9 cellular contexts compared by ENCODE assay signal in the genomic region with DNA sequence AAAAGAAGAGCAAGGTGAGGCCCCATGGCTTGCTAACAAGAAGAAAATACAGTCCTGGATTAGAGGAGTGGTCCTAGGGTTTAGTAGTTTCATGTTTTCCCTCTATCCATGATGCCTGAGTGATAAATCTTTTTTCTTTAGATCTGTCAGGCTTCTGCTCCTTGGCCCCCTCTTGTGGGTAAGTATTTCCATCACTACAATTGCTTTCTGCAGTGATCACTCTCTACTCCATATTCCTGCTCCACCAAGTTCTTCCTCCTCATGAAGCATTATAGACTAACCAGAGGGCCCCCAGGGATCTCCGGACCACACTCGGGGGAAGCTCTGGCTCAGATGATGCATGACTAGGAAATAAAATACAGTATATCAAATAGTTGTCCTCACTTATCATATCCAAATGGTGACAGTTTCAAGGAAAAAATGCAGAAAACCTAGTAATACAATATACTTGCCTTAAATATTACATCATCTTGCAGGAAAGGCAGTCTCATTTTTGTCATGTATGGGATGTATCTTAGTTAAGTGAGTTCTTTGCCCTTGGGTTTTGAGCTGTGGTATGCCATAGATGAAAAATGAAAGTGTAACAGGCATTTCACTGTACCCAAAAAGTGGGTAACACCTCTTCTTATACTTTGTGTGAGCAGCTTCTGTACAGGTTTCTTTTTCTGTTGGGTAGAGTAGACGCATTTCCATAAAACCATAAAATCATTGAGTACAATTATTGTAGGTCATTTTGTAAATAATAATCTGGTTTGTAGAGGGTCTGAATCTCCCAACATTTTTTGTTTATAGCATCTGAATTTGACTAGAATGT.
DNase-seq lines count a peak whose midpoint lies in the region; ATAC-seq and TF ChIP-seq lines count a peak whose summit lies in the region.
"Had no signal": no experiment of that assay in that cellular context is flagged by ENCODE, and none has a peak within 500 bp of the region (broad histone marks: within the 10 kb centered on the region; RNA-seq: fewer than 3 reads in every experiment).

No MANE protein-coding gene starts in this region.

- DNase-seq in BE2C (peak; percentile 75), HCEC 1CT (peak; percentile 29), UCSD-AML1 (lab: John Stamatoyannopoulos, UW; ENCODE audit: unreplicated experiment) (peak; percentile 6), kidney glomerular epithelial cell (lab: John Stamatoyannopoulos, UW) (peak; percentile 29), SKM-1 treated with dmso at 0.1 percent for 144 hours (lab: John Stamatoyannopoulos, UW; ENCODE audit: unreplicated experiment) (no peak), D341Med (ENCODE audit: low spot score) (no peak)
- DNase-seq in activated CD4-positive, alpha-beta T cell treated with anti-CD3 and anti-CD28 coated beads for 48 hours: no peak
- DNase-seq: activated CD8-positive, alpha-beta memory T cell treated with anti-CD3 and anti-CD28 coated beads for 24 hours had no signal

- no peak for ATAC-seq in GM19023 (IDR thresholded peaks at IDR 0.05; ENCODE audit: unreplicated experiment)

- H3K9me3 ChIP-seq in BE2C: no peaks in the 10 kb centered on the region

- no peaks in the 10 kb centered on the region for H3K36me3 ChIP-seq in BE2C

- H3K4me3 ChIP-seq in BE2C (ENCODE audit: low read depth, low read length): peak overlapping the region; percentile 10

- no peaks in the 10 kb centered on the region for H3K27me3 ChIP-seq in BE2C

- peaks cover 31% of the 10 kb centered on the region for H3K4me1 ChIP-seq in BE2C

- peak; percentile 82 for TF ChIP-seq CTCF in BE2C (IDR thresholded peaks at IDR 0.05; ENCODE audit: low read depth, low read length)

Comparison
In these comparisons a context has a peak if more than half of its experiments do, and no peak if none do; other contexts are left out.
1. DNase-seq: peak in BE2C (single experiment), HCEC 1CT (single experiment), UCSD-AML1 (single experiment) and kidney glomerular epithelial cell (single experiment); none in SKM-1 treated with dmso at 0.1 percent for 144 hours (single experiment), D341Med (single experiment) and activated CD4-positive, alpha-beta T cell treated with anti-CD3 and anti-CD28 coated beads for 48 hours (single experiment).